ENCODE assay signal across 17 cellular contexts in the genomic region with DNA sequence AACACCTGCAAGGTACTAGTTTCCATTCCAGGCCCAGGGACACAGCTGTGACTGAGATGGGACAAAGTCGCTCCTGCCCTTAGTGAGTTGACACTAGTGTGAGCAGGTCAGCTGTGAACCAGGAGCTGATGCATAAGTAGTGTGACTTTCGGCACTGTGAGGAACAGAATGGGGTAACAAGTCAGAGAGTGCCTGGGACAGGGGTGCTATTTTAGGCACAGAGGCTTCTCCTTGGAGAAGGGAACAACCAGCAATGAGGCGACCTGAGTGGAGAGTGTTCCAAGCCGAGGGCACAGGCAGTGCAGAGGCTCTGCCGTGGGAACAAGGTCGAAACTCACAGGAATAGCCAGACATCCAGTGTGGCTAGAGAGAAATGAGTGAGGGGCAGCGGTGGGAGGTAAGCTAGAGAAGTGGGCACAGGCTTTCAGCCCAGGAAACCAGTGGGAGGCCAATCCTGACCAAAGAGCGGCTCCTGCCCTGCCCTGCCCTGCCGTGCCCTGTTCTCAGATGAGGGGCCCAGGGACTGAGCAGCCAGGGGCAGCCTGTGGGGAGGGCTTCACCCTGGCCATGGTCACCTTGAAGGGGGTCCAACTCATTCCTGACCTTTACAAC. TPM values are rescaled to one million over a fixed set of nuclear protein-coding genes. Genes with fewer than 3 reads are reported as not detected.
DNase-seq lines count a peak whose midpoint lies in the region; ATAC-seq, FAIRE-seq and TF ChIP-seq lines count a peak whose summit lies in the region.
"Had no signal": no experiment of that assay in that cellular context is flagged by ENCODE, and none has a peak within 500 bp of the region (broad histone marks: within the 10 kb centered on the region; RNA-seq: fewer than 3 reads in every experiment).

No MANE protein-coding gene starts in this region.

- H4K91ac ChIP-seq in H1 (replicated peaks; ENCODE audit: insufficient read length, low read length), result no peak overlapping the region
- H4K91ac ChIP-seq in neuronal stem cell (ENCODE audit: low read depth, low read length, poor library complexity), result no peak overlapping the region

- peak overlapping the region; percentile 69 for H3K4ac ChIP-seq in H1 (replicated peaks; ENCODE audit: insufficient read length, low read depth, low read length)
- H3K4ac ChIP-seq in neuronal stem cell (ENCODE audit: low read length), result no peak overlapping the region

- CTCF ChIA-PET in A549 (lab: Yijun Ruan, JAX) (interaction anchor here (0.6 to 16.4 kb wide), 9 partner anchors 10 to 356 kb away, joined by 3 to 311 read pairs (median 3); partner anchors contain the start of gene GLYCTK), H1 (lab: Charles Lee; ENCODE audit: partially characterized antibody) (interaction anchor here (0.6 to 6.2 kb wide), 8 partner anchors 9 to 207 kb away, joined by 3 to 60 read pairs (median 4); no protein-coding TSS in a partner anchor)
- CTCF ChIA-PET in CD4-positive, alpha-beta memory T cell (lab: Charles Lee; ENCODE audit: partially characterized antibody), result interaction anchor here (1.0 to 1.4 kb wide), 4 partner anchors 9 to 112 kb away, joined by 3 to 6 read pairs (median 3); no protein-coding TSS in a partner anchor
- CTCF ChIA-PET in activated CD8-positive, alpha-beta memory T cell treated with anti-CD3 and anti-CD28 coated beads, Interleukin-2, amount 10 ng/mL, durations not matched to agents 7 days and 5 days (lab: Charles Lee), result interaction anchor here (0.8 to 1.9 kb wide), 2 partner anchors 9 to 53 kb away, joined by 3 to 9 read pairs; no protein-coding TSS in a partner anchor

- no peak overlapping the region for H3K4me3 Mint-ChIP-seq in CD4-positive, alpha-beta memory T cell
- no peak overlapping the region for H3K4me3 Mint-ChIP-seq in activated CD8-positive, alpha-beta memory T cell treated with anti-CD3 and anti-CD28 coated beads, Interleukin-2, amount 10 ng/mL, durations not matched to agents 7 days and 5 days
- H3K4me3 Mint-ChIP-seq: H9 had no signal

- H3K79me1 ChIP-seq in H1 (ENCODE audit: low read depth, low read length) (no peaks in the 10 kb centered on the region), neuronal stem cell (ENCODE audit: low read depth, low read length) (no peaks in the 10 kb centered on the region)

- no peak for TF ChIP-seq EP300 in A549 (IDR thresholded peaks at IDR 0.05)
- TF ChIP-seq EP300 in H1 (IDR thresholded peaks at IDR 0.05; ENCODE audit: borderline replicate concordance in 1 of 2, low read depth in 2 of 2, low read length in 2 of 2), result no peak
- TF ChIP-seq EP300 in tibial nerve (IDR thresholded peaks at IDR 0.05), result no peak

- H2BK15ac ChIP-seq in H1 (ENCODE audit: low read length) (no peak overlapping the region), neuronal stem cell (ENCODE audit: low read length) (no peak overlapping the region)

- no peak overlapping the region for H2BK20ac ChIP-seq in H1 (ENCODE audit: low read length)

- no peak overlapping the region for H3K14ac ChIP-seq in H1 (ENCODE audit: insufficient read length)
- no peak overlapping the region for H3K14ac ChIP-seq in neuronal stem cell (ENCODE audit: low read length)

- H3K36me3 Mint-ChIP-seq in CD4-positive, alpha-beta memory T cell, result peaks cover 2 to 25% of the 10 kb centered on the region in 2 donors
- no peaks in the 10 kb centered on the region for H3K36me3 Mint-ChIP-seq in activated CD8-positive, alpha-beta memory T cell treated with anti-CD3 and anti-CD28 coated beads, Interleukin-2, amount 10 ng/mL, durations not matched to agents 7 days and 5 days

- H3K9me3 ChIP-seq in A549 (no peaks in the 10 kb centered on the region), H1 (ENCODE audit: insufficient read depth in 2 of 2, low read depth in 1 of 2, low read length in 1 of 2) (no peaks in the 10 kb centered on the region), neuronal stem cell (replicated peaks in 1 of 2; ENCODE audit: control insufficient read depth in 2 of 2, insufficient read depth in 1 of 2, low read depth in 1 of 2, low read length in 2 of 2) (no peaks in the 10 kb centered on the region), tibial nerve (no peaks in the 10 kb centered on the region)
- H3K9me3 ChIP-seq in CD4-positive, alpha-beta memory T cell (ENCODE audit: control insufficient read depth in 1 of 2, low read length in 2 of 2), result no peaks in the 10 kb centered on the region
- H3K9me3 ChIP-seq: Caco-2 had no signal

- DNase-seq in A549 (ENCODE audit: low read depth in 1 of 2, low spot score in 1 of 2) (no peak), H1 (ENCODE audit: low read depth in 1 of 2, low spot score in 2 of 2) (no peak), neuronal stem cell (ENCODE audit: low spot score) (no peak), tibial nerve (ENCODE audit: low spot score in 2 of 2) (no peak)
- DNase-seq in CD4-positive, alpha-beta memory T cell, result no peak
- DNase-seq in activated CD8-positive, alpha-beta memory T cell treated with anti-CD3 and anti-CD28 coated beads, Interleukin-2, amount 10 ng/mL, durations not matched to agents 7 days and 5 days, result no peak
- DNase-seq: ACHN, Caco-2, GDM1, H9, NCI-H1417 treated with DMSO at 0.1 percent for 48 hours, NCI-H1930, NCI-H526, PC-3, RPMI8226 had no signal

- H3K23me2 ChIP-seq in H1 (ENCODE audit: low read depth, low read length), result peaks cover 3% of the 10 kb centered on the region; the same call in 1 of the 2 replicates

- FAIRE-seq in A549 (lab: Jason Lieb, UNC), result no peak
- FAIRE-seq in H1 (lab: Jason Lieb, UNC), result no peak

- TF ChIP-seq RAD21 in A549 (conservative IDR thresholded peaks at IDR 0.05 in 1 of 2, IDR thresholded peaks at IDR 0.05 in 1 of 2) (no peak), H1 (IDR thresholded peaks at IDR 0.05 in 1 of 2, conservative IDR thresholded peaks at IDR 0.05 in 1 of 2; ENCODE audit: low read depth in 2 of 2, low read length in 2 of 2) (no peak)

- no peaks in the 10 kb centered on the region for H3K9me3 Mint-ChIP-seq in CD4-positive, alpha-beta memory T cell
- H3K9me3 Mint-ChIP-seq in activated CD8-positive, alpha-beta memory T cell treated with anti-CD3 and anti-CD28 coated beads, Interleukin-2, amount 10 ng/mL, durations not matched to agents 7 days and 5 days (ENCODE audit: low read depth), result no peaks in the 10 kb centered on the region
- H3K9me3 Mint-ChIP-seq: H9 had no signal

- H3K4me1 ChIP-seq in A549 (peaks cover 11% of the 10 kb centered on the region; the same call in 2 of the 3 replicates), H1 (replicated peaks in 1 of 4; ENCODE audit: control insufficient read depth in 3 of 4, insufficient read depth in 4 of 4, low read length in 3 of 4) (no peaks in the 10 kb centered on the region), neuronal stem cell (ENCODE audit: control insufficient read depth in 2 of 2, insufficient read depth in 1 of 2, low read depth in 1 of 2, low read length in 2 of 2) (no peaks in the 10 kb centered on the region), tibial nerve (no peaks in the 10 kb centered on the region)
- no peaks in the 10 kb centered on the region for H3K4me1 ChIP-seq in CD4-positive, alpha-beta memory T cell (ENCODE audit: insufficient read depth, low read length)
- H3K4me1 ChIP-seq: Caco-2 had no signal

- H2AK5ac ChIP-seq in H1 (ENCODE audit: low read depth, low read length) (no peak overlapping the region), neuronal stem cell (ENCODE audit: low read depth, low read length) (peak overlapping the region; percentile 70)

- H3K27ac ChIP-seq in A549 (no peak overlapping the region), H1 (ENCODE audit: low read depth, low read length) (no peak overlapping the region), neuronal stem cell (replicated peaks; ENCODE audit: low read length) (no peak overlapping the region), tibial nerve (no peak overlapping the region)
- no peak overlapping the region for H3K27ac ChIP-seq in CD4-positive, alpha-beta memory T cell (ENCODE audit: low read depth, low read length)
- H3K27ac ChIP-seq: C4-2B had no signal

- H4K20me1 ChIP-seq in H1 (replicated peaks in 1 of 2; ENCODE audit: control insufficient read depth in 1 of 2, insufficient read depth in 2 of 2, low read length in 2 of 2), result peaks cover 0 to 1% of the 10 kb centered on the region in 2 experiments

- H3K4me2 ChIP-seq in A549, result no peak overlapping the region
- no peak overlapping the region for H3K4me2 ChIP-seq in H1 (ENCODE audit: insufficient read depth in 1 of 2, low read depth in 2 of 2, low read length in 2 of 2)
- H3K4me2 ChIP-seq in neuronal stem cell (ENCODE audit: insufficient read depth, low read length, poor library complexity, severe bottlenecking), result no peak overlapping the region

- peak overlapping the region; percentile 65; the same call in 1 of the 2 replicates for H4K8ac ChIP-seq in H1 (ENCODE audit: extremely low read depth, insufficient read depth, low read length)
- H4K8ac ChIP-seq in neuronal stem cell (ENCODE audit: low read depth, low read length), result no peak overlapping the region

- H2AFZ ChIP-seq in H1 (ENCODE audit: low read length) (no peak overlapping the region), neuronal stem cell (ENCODE audit: low read length) (no peak overlapping the region)

- H3K23ac ChIP-seq in H1 (ENCODE audit: insufficient read length), result no peak overlapping the region
- H3K23ac ChIP-seq in neuronal stem cell (ENCODE audit: low read depth, low read length, poor library complexity), result peak overlapping the region; percentile 0

- H3K18ac ChIP-seq in H1 (ENCODE audit: extremely low read depth, low read length), result no peak overlapping the region
- peak overlapping the region; percentile 7 for H3K18ac ChIP-seq in neuronal stem cell (ENCODE audit: low read length)

- TF ChIP-seq POLR2A in A549 (IDR thresholded peaks at IDR 0.05; ENCODE audit: low read length) (no peak), H1 (IDR thresholded peaks at IDR 0.05; ENCODE audit: control extremely low read depth in 1 of 2, low read depth in 2 of 2, low read length in 2 of 2) (no peak), tibial nerve (IDR thresholded peaks at IDR 0.05) (no peak)

- no peaks in the 10 kb centered on the region for H3K79me2 ChIP-seq in H1 (ENCODE audit: control insufficient read depth in 1 of 2, insufficient read depth in 2 of 2, low read length in 2 of 2)

- H2BK5ac ChIP-seq in H1 (ENCODE audit: low read depth, low read length) (no peak overlapping the region), neuronal stem cell (ENCODE audit: low read length) (no peak overlapping the region)

- no peak overlapping the region for H4K5ac ChIP-seq in H1 (ENCODE audit: insufficient read length, low read depth, low read length)

- peak; percentile 24 to 37; a peak in 2 of 6 replicates for ATAC-seq in A549
- no peak for ATAC-seq in GM21717 (IDR thresholded peaks at IDR 0.05; ENCODE audit: unreplicated experiment)
- ATAC-seq in activated CD8-positive, alpha-beta memory T cell treated with anti-CD3 and anti-CD28 coated beads, Interleukin-2, amount 10 ng/mL, durations not matched to agents 7 days and 5 days, result no peak
- ATAC-seq: PC-3 had no signal

- no peak overlapping the region for H3K9ac ChIP-seq in H1 (replicated peaks in 1 of 4; ENCODE audit: extremely low read depth in 1 of 4, low read depth in 3 of 4, low read length in 3 of 4)
- no peak overlapping the region for H3K9ac ChIP-seq in neuronal stem cell (ENCODE audit: low read depth, low read length, poor library complexity)

- no peaks in the 10 kb centered on the region for H3K36me3 ChIP-seq in CD4-positive, alpha-beta memory T cell (ENCODE audit: insufficient read depth, low read length)
- no peaks in the 10 kb centered on the region for H3K36me3 ChIP-seq in H1 (ENCODE audit: control insufficient read depth in 2 of 4, insufficient read depth in 4 of 4, low read length in 3 of 4)
- no peaks in the 10 kb centered on the region for H3K36me3 ChIP-seq in neuronal stem cell (replicated peaks in 1 of 2; ENCODE audit: control insufficient read depth in 2 of 2, insufficient read depth in 2 of 2, low read length in 2 of 2)
- H3K36me3 ChIP-seq in tibial nerve, result peaks cover 0 to 51% (median 0%) of the 10 kb centered on the region in 3 donors

- H2BK12ac ChIP-seq in H1 (ENCODE audit: low read depth, low read length) (no peak overlapping the region; the same call in 1 of the 2 replicates), neuronal stem cell (ENCODE audit: low read length) (no peak overlapping the region)

- H2BK120ac ChIP-seq in H1 (replicated peaks; ENCODE audit: low read depth, low read length), result no peak overlapping the region
- H2BK120ac ChIP-seq in neuronal stem cell (ENCODE audit: low read depth, low read length), result no peak overlapping the region

- H3K56ac ChIP-seq in H1 (replicated peaks; ENCODE audit: insufficient read length, low read depth, low read length), result no peak overlapping the region

- peaks cover 0 to 4% (median 1%) of the 10 kb centered on the region in 4 donors for H3K4me1 Mint-ChIP-seq in CD4-positive, alpha-beta memory T cell
- H3K4me1 Mint-ChIP-seq in activated CD8-positive, alpha-beta memory T cell treated with anti-CD3 and anti-CD28 coated beads, Interleukin-2, amount 10 ng/mL, durations not matched to agents 7 days and 5 days, result no peaks in the 10 kb centered on the region

- TF ChIP-seq CTCF in A549 (IDR thresholded peaks at IDR 0.05) (no peak), H1 (IDR thresholded peaks at IDR 0.05; ENCODE audit: control extremely low read depth in 1 of 3, insufficient read depth in 1 of 3, low read depth in 1 of 3, low read length in 3 of 3) (no peak), tibial nerve (IDR thresholded peaks at IDR 0.05) (no peak)

- POLR2A ChIA-PET in A549 (lab: Yijun Ruan, JAX), result no interaction called here
- POLR2A ChIA-PET in CD4-positive, alpha-beta memory T cell (lab: Charles Lee; ENCODE audit: partially characterized antibody), result no interaction called here
- POLR2A ChIA-PET in H1 (lab: Charles Lee; ENCODE audit: partially characterized antibody), result interaction anchor here (0.8 to 1.8 kb wide), 4 partner anchors 9 to 92 kb away, joined by 3 to 7 read pairs (median 3); no protein-coding TSS in a partner anchor

- H3K27me3 Mint-ChIP-seq in CD4-positive, alpha-beta memory T cell, result no peaks in the 10 kb centered on the region
- H3K27me3 Mint-ChIP-seq in activated CD8-positive, alpha-beta memory T cell treated with anti-CD3 and anti-CD28 coated beads, Interleukin-2, amount 10 ng/mL, durations not matched to agents 7 days and 5 days, result no peaks in the 10 kb centered on the region

- H3K27ac Mint-ChIP-seq in CD4-positive, alpha-beta memory T cell, result peak overlapping the region in 4 of 7 donors; percentile 17 to 56 (median 42)
- H3K27ac Mint-ChIP-seq in activated CD8-positive, alpha-beta memory T cell treated with anti-CD3 and anti-CD28 coated beads, Interleukin-2, amount 10 ng/mL, durations not matched to agents 7 days and 5 days, result no peak overlapping the region

- H3K27me3 ChIP-seq in CD4-positive, alpha-beta memory T cell (ENCODE audit: insufficient read depth, low read length), result no peaks in the 10 kb centered on the region
- H3K27me3 ChIP-seq in H1 (replicated peaks in 1 of 4; ENCODE audit: control insufficient read depth in 3 of 4, extremely low read depth in 1 of 4, insufficient read depth in 3 of 4, low read length in 3 of 4), result no peaks in the 10 kb centered on the region; a peak in 1 of 7 replicates
- no peaks in the 10 kb centered on the region for H3K27me3 ChIP-seq in neuronal stem cell (ENCODE audit: control insufficient read depth in 3 of 3, insufficient read depth in 3 of 3, low read depth in 1 of 3, low read length in 3 of 3)
- no peaks in the 10 kb centered on the region for H3K27me3 ChIP-seq in tibial nerve

- WGBS in A549 (ENCODE audit: missing lambda C conversion rate), result 79% methylated on average over 7 of the region's 9 CpGs
- 84% methylated on average over 9 of the region's 9 CpGs; no CpG with 5 or more reads in 1 of the 2 experiments for WGBS in H1 (ENCODE audit: extremely low coverage in 1 of 2, insufficient coverage in 1 of 2, insufficient read length in 1 of 2, insufficient replicate concordance in 2 of 2, low coverage in 1 of 2, low lambda C conversion rate in 2 of 2, missing lambda C conversion rate in 1 of 2), 2 experiments
- no CpG with 5 or more reads among the region's 9 CpGs for WGBS in neuronal stem cell (ENCODE audit: extremely low coverage in 2 of 2, insufficient read length in 2 of 2, insufficient replicate concordance in 1 of 2), 2 donors
- 79 to 83% methylated on average over 9 of the region's 9 CpGs for WGBS in tibial nerve, 2 donors

- H3K4me3 ChIP-seq in A549 (no peak overlapping the region), H1 (ENCODE audit: extremely low read depth in 1 of 4, insufficient read depth in 2 of 4, low read depth in 3 of 4, low read length in 4 of 4) (no peak overlapping the region), neuronal stem cell (ENCODE audit: low read length in 2 of 2) (no peak overlapping the region), tibial nerve (no peak overlapping the region)
- no peak overlapping the region for H3K4me3 ChIP-seq in CD4-positive, alpha-beta memory T cell (ENCODE audit: low read length in 2 of 2)

- intact Hi-C loops in CD4-positive, alpha-beta memory T cell (cut with micrococcal nuclease), result no loop called here

RNA-seq across cellular contexts. Expression of gene DNAH1, which starts 14.2 kb away (rescaled TPM):
- polyA plus RNA-seq in A549 (2011; rRNA removed) (1.6 and 2.9 TPM in 2 replicates), A549 (2017; fragmentation: RNase III; extraction: RNeasy Plus Mini Kit Qiagen cat#74134 plus additional on column Dnase treatment) (0.63 to 0.88 TPM (median 0.65 TPM) in 3 replicates), H1 (2011; rRNA removed) (1.0 and 1.9 TPM in 2 replicates)
- polyA plus RNA-seq in A549 (2012; cell fraction: cytosol; rRNA removed), result 1.6 TPM in 2 replicates
- 10.3 and 11.6 TPM in 2 replicates for polyA plus RNA-seq in A549 (2012; cell fraction: nucleus; rRNA removed)
- polyA minus RNA-seq in A549 (2011; rRNA and poly(A)+ RNA removed), result 4.9 and 5.7 TPM in 2 replicates
- total RNA-seq in CD4-positive, alpha-beta memory T cell, result 10 to 100 TPM; 45.1 to 49.8 TPM
- 1 to 10 TPM in 1 of 2 donors, under 1 TPM in 1; 0.02 to 1.2 TPM for polyA plus RNA-seq in CD4-positive, alpha-beta memory T cell
- 0.63 and 1.5 TPM in 2 replicates for total RNA-seq in H1 (2021; fragmentation: NEBNext Ultra II Directional; extraction: Animal tissue kit (Norgen Biotek cat#: 25700))
- 1.1 TPM for polyA plus RNA-seq in H1 (2011; cell fraction: cytosol; rRNA removed)
- 10.6 TPM for polyA plus RNA-seq in H1 (2011; cell fraction: nucleus; rRNA removed)
- polyA plus RNA-seq in H1 (2012, experiment 1 of 2), result 0.35 to 1.7 TPM (median 1.0 TPM) in 4 replicates
- polyA plus RNA-seq in H1 (2012, experiment 2 of 2), result 0.13 TPM
- 0.22 TPM for polyA plus RNA-seq in H1 (2013, experiment 1 of 2)
- 0.20 TPM for polyA plus RNA-seq in H1 (2013, experiment 2 of 2)
- 4.0 and 4.2 TPM in 2 replicates for polyA minus RNA-seq in H1 (2011; rRNA and poly(A)+ RNA removed)
- polyA minus RNA-seq in H1 (2011; cell fraction: cytosol; rRNA and poly(A)+ RNA removed), result 2.2 TPM
- 6.1 TPM for polyA minus RNA-seq in H1 (2011; cell fraction: nucleus; rRNA and poly(A)+ RNA removed)
- polyA plus RNA-seq in neuronal stem cell (2013, experiment 1 of 2), result 1.3 TPM
- 1.3 TPM for polyA plus RNA-seq in neuronal stem cell (2013, experiment 2 of 2)
- 10 to 100 TPM; 13.9 to 26.5 TPM for total RNA-seq in activated CD8-positive, alpha-beta memory T cell treated with anti-CD3 and anti-CD28 coated beads, Interleukin-2, amount 10 ng/mL, durations not matched to agents 7 days and 5 days
- total RNA-seq in tibial nerve, result 10 to 100 TPM; 12.0 to 26.1 (median 15.5) TPM

RNA-seq across cellular contexts. Expression of gene GLYCTK, which starts 42.7 kb away (rescaled TPM):
- polyA plus RNA-seq in A549 (2011; rRNA removed) (4.4 and 5.7 TPM in 2 replicates), A549 (2017; fragmentation: RNase III; extraction: RNeasy Plus Mini Kit Qiagen cat#74134 plus additional on column Dnase treatment) (4.6 to 5.1 TPM (median 4.9 TPM) in 3 replicates), H1 (2011; rRNA removed) (8.7 and 11.1 TPM in 2 replicates)
- polyA plus RNA-seq in A549 (2012; cell fraction: cytosol; rRNA removed), result 13.5 and 15.6 TPM in 2 replicates
- polyA plus RNA-seq in A549 (2012; cell fraction: nucleus; rRNA removed), result 38.4 and 44.2 TPM in 2 replicates
- 7.2 and 8.5 TPM in 2 replicates for polyA minus RNA-seq in A549 (2011; rRNA and poly(A)+ RNA removed)
- total RNA-seq in CD4-positive, alpha-beta memory T cell, result 10 to 100 TPM; 29.4 to 35.1 TPM
- 1 to 10 TPM; 4.9 to 9.7 TPM for polyA plus RNA-seq in CD4-positive, alpha-beta memory T cell
- 3.5 and 4.2 TPM in 2 replicates for total RNA-seq in H1 (2021; fragmentation: NEBNext Ultra II Directional; extraction: Animal tissue kit (Norgen Biotek cat#: 25700))
- polyA plus RNA-seq in H1 (2011; cell fraction: cytosol; rRNA removed), result 10.1 TPM
- 23.2 TPM for polyA plus RNA-seq in H1 (2011; cell fraction: nucleus; rRNA removed)
- 4.5 to 7.2 TPM (median 6.2 TPM) in 4 replicates for polyA plus RNA-seq in H1 (2012, experiment 1 of 2)
- polyA plus RNA-seq in H1 (2012, experiment 2 of 2), result 6.8 TPM
- 3.0 TPM for polyA plus RNA-seq in H1 (2013, experiment 1 of 2)
- 2.4 TPM for polyA plus RNA-seq in H1 (2013, experiment 2 of 2)
- polyA minus RNA-seq in H1 (2011; rRNA and poly(A)+ RNA removed), result 6.1 and 8.1 TPM in 2 replicates
- 4.9 TPM for polyA minus RNA-seq in H1 (2011; cell fraction: cytosol; rRNA and poly(A)+ RNA removed)
- 14.2 TPM for polyA minus RNA-seq in H1 (2011; cell fraction: nucleus; rRNA and poly(A)+ RNA removed)
- 0.85 TPM for polyA plus RNA-seq in neuronal stem cell (2013, experiment 1 of 2)
- 1.1 TPM for polyA plus RNA-seq in neuronal stem cell (2013, experiment 2 of 2)
- 10 to 100 TPM; 23.2 to 29.4 TPM for total RNA-seq in activated CD8-positive, alpha-beta memory T cell treated with anti-CD3 and anti-CD28 coated beads, Interleukin-2, amount 10 ng/mL, durations not matched to agents 7 days and 5 days
- total RNA-seq in tibial nerve, result 10 to 100 TPM in 3 of 4 donors, 1 to 10 TPM in 1; 5.4 to 27.1 (median 19.9) TPM

RNA-seq across cellular contexts. Expression of gene WDR82, which starts 51.9 kb away (rescaled TPM):
- polyA plus RNA-seq in A549 (2011; rRNA removed) (52.7 and 58.5 TPM in 2 replicates), A549 (2017; fragmentation: RNase III; extraction: RNeasy Plus Mini Kit Qiagen cat#74134 plus additional on column Dnase treatment) (50.6 to 53.8 TPM (median 52.4 TPM) in 3 replicates), H1 (2011; rRNA removed) (25.8 and 33.5 TPM in 2 replicates)
- polyA plus RNA-seq in A549 (2012; cell fraction: cytosol; rRNA removed), result 22.9 and 30.7 TPM in 2 replicates
- 9.2 and 12.6 TPM in 2 replicates for polyA plus RNA-seq in A549 (2012; cell fraction: nucleus; rRNA removed)
- 42.8 and 42.9 TPM in 2 replicates for polyA minus RNA-seq in A549 (2011; rRNA and poly(A)+ RNA removed)
- total RNA-seq in CD4-positive, alpha-beta memory T cell, result 100 to 1,000 TPM; 149 to 150 TPM
- polyA plus RNA-seq in CD4-positive, alpha-beta memory T cell, result 100 to 1,000 TPM in 1 of 2 donors, 10 to 100 TPM in 1; 62.3 to 143 TPM
- 77.2 and 82.7 TPM in 2 replicates for total RNA-seq in H1 (2021; fragmentation: NEBNext Ultra II Directional; extraction: Animal tissue kit (Norgen Biotek cat#: 25700))
- polyA plus RNA-seq in H1 (2011; cell fraction: cytosol; rRNA removed), result 39.1 TPM
- 15.2 TPM for polyA plus RNA-seq in H1 (2011; cell fraction: nucleus; rRNA removed)
- polyA plus RNA-seq in H1 (2012, experiment 1 of 2), result 51.4 to 74.4 TPM (median 59.0 TPM) in 4 replicates
- 15.1 TPM for polyA plus RNA-seq in H1 (2012, experiment 2 of 2)
- polyA plus RNA-seq in H1 (2013, experiment 1 of 2), result 26.5 TPM
- polyA plus RNA-seq in H1 (2013, experiment 2 of 2), result 26.3 TPM
- polyA minus RNA-seq in H1 (2011; rRNA and poly(A)+ RNA removed), result 75.6 and 86.5 TPM in 2 replicates
- polyA minus RNA-seq in H1 (2011; cell fraction: cytosol; rRNA and poly(A)+ RNA removed), result 38.2 TPM
- polyA minus RNA-seq in H1 (2011; cell fraction: nucleus; rRNA and poly(A)+ RNA removed), result 25.1 TPM
- 37.2 TPM for polyA plus RNA-seq in neuronal stem cell (2013, experiment 1 of 2)
- polyA plus RNA-seq in neuronal stem cell (2013, experiment 2 of 2), result 38.6 TPM
- total RNA-seq in activated CD8-positive, alpha-beta memory T cell treated with anti-CD3 and anti-CD28 coated beads, Interleukin-2, amount 10 ng/mL, durations not matched to agents 7 days and 5 days, result 100 to 1,000 TPM; 114 to 132 TPM
- 10 to 100 TPM; 42.1 to 52.9 (median 48.6) TPM for total RNA-seq in tibial nerve

Comparison
In these comparisons a context has a peak if more than half of its experiments do, and no peak if none do; other contexts are left out.
1. ATAC-seq: peak in A549 (2 of 2); none in GM21717 (single experiment) and activated CD8-positive, alpha-beta memory T cell treated with anti-CD3 and anti-CD28 coated beads, Interleukin-2, amount 10 ng/mL, durations not matched to agents 7 days and 5 days (single experiment).